In genomic region chr15:28984421-28985375, GRCh38 we compare ENCODE assay signal across 9 cellular contexts.
DNase-seq lines count a peak whose midpoint lies in the region; ATAC-seq and TF ChIP-seq lines count a peak whose summit lies in the region.
"Had no signal": no experiment of that assay in that cellular context is flagged by ENCODE, and none has a peak within 500 bp of the region (broad histone marks: within the 10 kb centered on the region; RNA-seq: fewer than 3 reads in every experiment).

No MANE protein-coding gene starts in this region.

- no peaks in the 10 kb centered on the region for H3K9me3 Mint-ChIP-seq in activated naive CD4-positive, alpha-beta T cell treated with anti-CD3 and anti-CD28 coated beads, Interleukin-2, amount 50 U/mL, for 24 hours
- H3K9me3 Mint-ChIP-seq in activated naive CD8-positive, alpha-beta T cell treated with anti-CD3 and anti-CD28 coated beads, Interleukin-2, amount 10 ng/mL, durations not matched to agents 7 days and 5 days: no peaks in the 10 kb centered on the region

- POLR2A ChIA-PET in activated naive CD8-positive, alpha-beta T cell treated with anti-CD3 and anti-CD28 coated beads, Interleukin-2, amount 10 ng/mL, durations not matched to agents 7 days and 5 days (lab: Charles Lee): interaction anchor here (0.6 to 1.0 kb wide), 2 partner anchors 10 to 35 kb away, joined by 3 to 4 read pairs; no protein-coding TSS in a partner anchor

- H3K4me1 ChIP-seq in left lung (no peaks in the 10 kb centered on the region), upper lobe of right lung (peaks cover 5% of the 10 kb centered on the region)
- H3K4me1 ChIP-seq: adrenal gland had no signal

- no peak for DNase-seq in activated naive CD4-positive, alpha-beta T cell treated with Interleukin-2 at 50 U/mL for 16 hours
- DNase-seq in activated naive CD8-positive, alpha-beta T cell treated with anti-CD3 and anti-CD28 coated beads, Interleukin-2, amount 10 ng/mL, durations not matched to agents 7 days and 5 days: peak; percentile 46
- peak in 1 of 2 donors; percentile 39 for DNase-seq in left lung
- DNase-seq in upper lobe of right lung: no peak
- no peak for DNase-seq in HuH-7 (ENCODE audit: low spot score)

- peaks cover 52% of the 10 kb centered on the region for H3K4me1 Mint-ChIP-seq in activated naive CD4-positive, alpha-beta T cell treated with anti-CD3 and anti-CD28 coated beads, Interleukin-2, amount 50 U/mL, for 24 hours
- peaks cover 32% of the 10 kb centered on the region for H3K4me1 Mint-ChIP-seq in activated naive CD8-positive, alpha-beta T cell treated with anti-CD3 and anti-CD28 coated beads, Interleukin-2, amount 10 ng/mL, durations not matched to agents 7 days and 5 days

- ATAC-seq in activated naive CD8-positive, alpha-beta T cell treated with anti-CD3 and anti-CD28 coated beads, Interleukin-2, amount 10 ng/mL, durations not matched to agents 7 days and 5 days (ENCODE audit: low read depth): peak; percentile 98
- ATAC-seq in left lung (peak; percentile 74), upper lobe of right lung (peak; percentile 62), GM18502 (IDR thresholded peaks at IDR 0.05; ENCODE audit: poor library complexity, unreplicated experiment) (no peak), HG02973 (IDR thresholded peaks at IDR 0.05; ENCODE audit: unreplicated experiment) (no peak)

- H3K27ac Mint-ChIP-seq in activated naive CD4-positive, alpha-beta T cell treated with anti-CD3 and anti-CD28 coated beads, Interleukin-2, amount 50 U/mL, for 24 hours: peak overlapping the region; percentile 68
- H3K27ac Mint-ChIP-seq in activated naive CD8-positive, alpha-beta T cell treated with anti-CD3 and anti-CD28 coated beads, Interleukin-2, amount 10 ng/mL, durations not matched to agents 7 days and 5 days: peak overlapping the region; percentile 92

- no peaks in the 10 kb centered on the region for H3K27me3 Mint-ChIP-seq in activated naive CD4-positive, alpha-beta T cell treated with anti-CD3 and anti-CD28 coated beads, Interleukin-2, amount 50 U/mL, for 24 hours
- H3K27me3 Mint-ChIP-seq in activated naive CD8-positive, alpha-beta T cell treated with anti-CD3 and anti-CD28 coated beads, Interleukin-2, amount 10 ng/mL, durations not matched to agents 7 days and 5 days: no peaks in the 10 kb centered on the region

- H3K4me3 ChIP-seq in left lung (no peak overlapping the region), upper lobe of right lung (no peak overlapping the region)
- H3K4me3 ChIP-seq: adrenal gland had no signal

- H3K4me3 Mint-ChIP-seq in activated naive CD4-positive, alpha-beta T cell treated with anti-CD3 and anti-CD28 coated beads, Interleukin-2, amount 50 U/mL, for 24 hours: peak overlapping the region; percentile 11
- H3K4me3 Mint-ChIP-seq in activated naive CD8-positive, alpha-beta T cell treated with anti-CD3 and anti-CD28 coated beads, Interleukin-2, amount 10 ng/mL, durations not matched to agents 7 days and 5 days: peak overlapping the region; percentile 66

- H3K36me3 ChIP-seq in left lung (no peaks in the 10 kb centered on the region), upper lobe of right lung (no peaks in the 10 kb centered on the region)
- H3K36me3 ChIP-seq: adrenal gland had no signal

- intact Hi-C loops in left lung (cut with DNase I): no loop called here
- intact Hi-C loops in upper lobe of right lung (cut with DNase I): no loop called here

- no peaks in the 10 kb centered on the region for H3K27me3 ChIP-seq in left lung
- no peaks in the 10 kb centered on the region for H3K27me3 ChIP-seq in upper lobe of right lung
- H3K27me3 ChIP-seq: adrenal gland had no signal

- H3K9me3 ChIP-seq in left lung (no peaks in the 10 kb centered on the region), upper lobe of right lung (no peaks in the 10 kb centered on the region)
- H3K9me3 ChIP-seq: adrenal gland had no signal

- H3K27ac ChIP-seq in left lung (peak overlapping the region in 1 of 2 donors; percentile 7), upper lobe of right lung (no peak overlapping the region)

- TF ChIP-seq CTCF in left lung (IDR thresholded peaks at IDR 0.05) (no peak), upper lobe of right lung (IDR thresholded peaks at IDR 0.05) (no peak)

- H3K36me3 Mint-ChIP-seq in activated naive CD4-positive, alpha-beta T cell treated with anti-CD3 and anti-CD28 coated beads, Interleukin-2, amount 50 U/mL, for 24 hours: peaks cover 10% of the 10 kb centered on the region
- peaks cover 7% of the 10 kb centered on the region for H3K36me3 Mint-ChIP-seq in activated naive CD8-positive, alpha-beta T cell treated with anti-CD3 and anti-CD28 coated beads, Interleukin-2, amount 10 ng/mL, durations not matched to agents 7 days and 5 days

Comparison
In these comparisons a context has a peak if more than half of its experiments do, and no peak if none do; other contexts are left out.
1. ATAC-seq: peak in activated naive CD8-positive, alpha-beta T cell treated with anti-CD3 and anti-CD28 coated beads, Interleukin-2, amount 10 ng/mL, durations not matched to agents 7 days and 5 days (single experiment), left lung (single experiment) and upper lobe of right lung (single experiment); none in GM18502 (single experiment) and HG02973 (single experiment).